Comparison of ENCODE assay signal across 8 cellular contexts in genomic region chr9:113657765-113658564, GRCh38.
DNase-seq lines count a peak whose midpoint lies in the region; ATAC-seq and TF ChIP-seq lines count a peak whose summit lies in the region.

No MANE protein-coding gene starts in this region.

- ATAC-seq in GM21515 (IDR thresholded peaks at IDR 0.05; ENCODE audit: unreplicated experiment), result peak; percentile 69

- no peak overlapping the region for H3K9ac ChIP-seq in neural progenitor cell

- H3K4me3 Mint-ChIP-seq in neural progenitor cell, result no peak overlapping the region

- DNase-seq in DMS 273 treated with DMSO at 0.1 percent for 48 hours (lab: John Stamatoyannopoulos, UW) (peak; percentile 32), LHCN-M2 (ENCODE audit: low read depth) (peak; percentile 78), Peyer's patch (peak; percentile 68 to 93 (median 87)), fibroblast of pulmonary artery (ENCODE audit: low read depth) (peak; percentile 89), neural progenitor cell (ENCODE audit: low spot score) (peak; percentile 90), substantia nigra (lab: John Stamatoyannopoulos, UW) (peak in 48 of 49 donors; percentile 13 to 87 (median 68))
- peak; percentile 87 to 90 for DNase-seq in activated T-cell treated with anti-CD3 and anti-CD28 coated beads, Interleukin-2, amount 50 U/mL, for 48 hours

- H3K4me2 ChIP-seq in neural progenitor cell, result no peak overlapping the region

- peaks cover 9% of the 10 kb centered on the region for H3K27me3 Mint-ChIP-seq in neural progenitor cell (ENCODE audit: insufficient read depth, low read depth)

- no peak overlapping the region for H3K27ac Mint-ChIP-seq in neural progenitor cell

- no peak for TF ChIP-seq POLR2A in Peyer's patch (IDR thresholded peaks at IDR 0.05)

- H3K4me1 ChIP-seq in Peyer's patch (no peaks in the 10 kb centered on the region), neural progenitor cell (peaks cover 4% of the 10 kb centered on the region)

- H3K9me3 ChIP-seq in Peyer's patch (no peaks in the 10 kb centered on the region), neural progenitor cell (ENCODE audit: low read depth) (no peaks in the 10 kb centered on the region)

- H3K4me3 ChIP-seq in Peyer's patch, result no peak overlapping the region
- no peak overlapping the region for H3K4me3 ChIP-seq in fibroblast of pulmonary artery (replicated peaks; ENCODE audit: low read depth, low read length)
- no peak overlapping the region for H3K4me3 ChIP-seq in neural progenitor cell

- no peak overlapping the region for H3K27ac ChIP-seq in Peyer's patch
- no peak overlapping the region for H3K27ac ChIP-seq in neural progenitor cell
- no peak overlapping the region for H3K27ac ChIP-seq in substantia nigra (ENCODE audit: low read depth, low read length, poor library complexity, severe bottlenecking)

- H3K36me3 ChIP-seq in Peyer's patch (no peaks in the 10 kb centered on the region), neural progenitor cell (no peaks in the 10 kb centered on the region)

- TF ChIP-seq CTCF in Peyer's patch (IDR thresholded peaks at IDR 0.05) (peak; percentile 82 to 98 (median 94)), fibroblast of pulmonary artery (IDR thresholded peaks at IDR 0.05; ENCODE audit: low read length, missing control alignments) (peak; percentile 99), neural progenitor cell (IDR thresholded peaks at IDR 0.05) (peak; percentile 87)

- H2AFZ ChIP-seq in neural progenitor cell (replicated peaks), result peak overlapping the region; percentile 97

- H3K27me3 ChIP-seq in Peyer's patch (no peaks in the 10 kb centered on the region), neural progenitor cell (no peaks in the 10 kb centered on the region)

- no peaks in the 10 kb centered on the region for H3K36me3 Mint-ChIP-seq in neural progenitor cell

- peaks cover 23% of the 10 kb centered on the region for H3K4me1 Mint-ChIP-seq in neural progenitor cell

- H3F3A ChIP-seq in neural progenitor cell (ENCODE audit: low read depth), result no peaks in the 10 kb centered on the region

- no peaks in the 10 kb centered on the region for H3K9me3 Mint-ChIP-seq in neural progenitor cell

- H3K79me2 ChIP-seq in neural progenitor cell (ENCODE audit: low read depth), result no peaks in the 10 kb centered on the region

- H4K20me1 ChIP-seq in neural progenitor cell (ENCODE audit: low read depth), result no peaks in the 10 kb centered on the region

Comparison
In these comparisons a context has a peak if more than half of its experiments do, and no peak if none do; other contexts are left out.
1. DNase-seq: peak in every context shown above with its lines; median percentile 90 in neural progenitor cell; 89 in fibroblast of pulmonary artery; 88 in activated T-cell treated with anti-CD3 and anti-CD28 coated beads, Interleukin-2, amount 50 U/mL, for 48 hours; 87 in Peyer's patch; 78 in LHCN-M2; 68 in substantia nigra; 32 in DMS 273 treated with DMSO at 0.1 percent for 48 hours.